8 cellular contexts compared by ENCODE assay signal in the genomic region with DNA sequence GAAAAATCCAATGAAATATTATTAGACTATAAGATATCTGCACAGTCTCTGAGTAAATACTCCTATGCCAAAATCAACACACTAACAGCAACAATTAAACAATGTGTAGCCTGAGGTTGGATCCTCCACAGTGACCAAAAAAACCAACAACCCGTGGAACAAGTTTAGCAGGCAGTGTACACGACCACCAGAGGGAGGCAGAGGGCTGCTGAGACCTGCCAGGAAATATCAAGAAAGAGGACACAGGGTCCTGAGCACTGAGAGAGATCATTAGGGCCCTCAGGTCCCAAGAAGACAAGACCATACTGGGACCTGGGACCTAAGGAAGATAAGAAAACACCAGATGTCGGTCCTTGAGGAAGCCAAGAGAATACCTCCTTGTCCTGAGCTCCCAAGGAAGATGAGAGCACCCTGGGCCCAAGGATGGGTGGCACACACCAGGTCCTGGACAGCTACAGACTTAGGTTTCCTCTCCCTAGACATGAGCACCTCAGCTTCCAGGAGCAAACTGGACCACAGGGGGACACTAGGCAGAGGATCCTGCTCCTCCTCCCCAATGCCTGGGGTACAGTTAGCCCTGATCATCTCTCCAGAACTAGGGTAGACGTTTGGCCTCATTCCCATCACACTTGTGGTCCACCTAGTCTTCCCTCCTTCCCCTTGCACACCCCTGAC. TPM values are rescaled to one million over a fixed set of nuclear protein-coding genes. Genes with fewer than 3 reads are reported as not detected.
A peak's percentile ranks its signal among the peaks of the same experiment; 100 is the strongest.
DNase-seq lines count a peak whose midpoint lies in the region; ATAC-seq, FAIRE-seq and TF ChIP-seq lines count a peak whose summit lies in the region.

No MANE protein-coding gene starts in this region.

- peak; percentile 91 for FAIRE-seq in K562 (lab: Jason Lieb, UNC)

- no peak overlapping the region for H2BK120ac ChIP-seq in IMR-90 (ENCODE audit: low read depth, low read length)

- intact Hi-C loops in IMR-90 (cut with micrococcal nuclease): loop anchor here (5.0 kb wide), 1 partner anchor 95 kb away; a partner anchor contains a TSS
- intact Hi-C loops in K562 (cut with micrococcal nuclease): loop anchor here (2.0 to 5.0 kb wide), 5 partner anchors 145 to 330 kb away; a partner anchor contains a TSS
- intact Hi-C loops in sciatic nerve (cut with DNase I): no loop called here

- H3K14ac ChIP-seq in IMR-90 (replicated peaks; ENCODE audit: low read depth, low read length): no peak overlapping the region

- WGBS in IMR-90 (ENCODE audit: extremely low coverage in 2 of 2, insufficient read length in 1 of 2), 2 experiments: 30% methylated on average over 2 of the region's 4 CpGs; no CpG with 5 or more reads in 1 of the 2 experiments
- WGBS in K562 (ENCODE audit: insufficient coverage, low coverage, missing lambda C conversion rate): 17% methylated on average over 4 of the region's 4 CpGs

- BruUV-seq in IMR-90 (replicated peaks; lab: Mats Ljungman, UMichigan): no TSS peak
- TSS peak; percentile 77 for BruUV-seq in K562 (replicated peaks; lab: Mats Ljungman, UMichigan)

- in situ Hi-C loops in IMR-90 (cut with MboI; ENCODE audit: low sequenced_read_pairs): no loop called here
- in situ Hi-C loops in K562 (cut with MboI): no loop called here

- no peak overlapping the region; the same call in 1 of the 2 replicates for H3K56ac ChIP-seq in IMR-90 (ENCODE audit: extremely low read depth, insufficient read depth, low read length)

- TF ChIP-seq RAD21 in IMR-90 (IDR thresholded peaks at IDR 0.05; ENCODE audit: low read length) (peak; percentile 24; the same call in 1 of the 2 replicates), K562 (CRISPR knock-in tag; conservative IDR thresholded peaks at IDR 0.05 in 1 of 2, IDR thresholded peaks at IDR 0.05 in 1 of 2) (peak; percentile 47 to 81; a peak in 3 of 4 replicates)

- no peak overlapping the region for H3K18ac ChIP-seq in IMR-90 (ENCODE audit: low read depth, low read length)

- H2BK5ac ChIP-seq in IMR-90 (ENCODE audit: low read depth, low read length, poor library complexity, severe bottlenecking): peak overlapping the region; percentile 55

- H3K36me3 ChIP-seq in IMR-90 (ENCODE audit: control insufficient read depth, insufficient read depth, low read length) (peaks cover 35% of the 10 kb centered on the region), K562 (ENCODE audit: control insufficient read depth, insufficient read depth, low read length) (peaks cover 21% of the 10 kb centered on the region), kidney epithelial cell (ENCODE audit: control insufficient read depth, insufficient read depth, low read length) (peaks cover 4% of the 10 kb centered on the region)

- DNase-seq in D341Med (ENCODE audit: low spot score): peak; percentile 52
- no peak for DNase-seq in IMR-90
- DNase-seq in T-helper 2 cell treated with Interferon-gamma antibody and Interleukin-4, amounts not matched to agents 5 μg/mL and 100 μg/mL, for 36 hours (ENCODE audit: low spot score): peak; percentile 33
- peak; percentile 44 to 84 (median 58) for DNase-seq in K562 (ENCODE audit: extremely low read depth in 1 of 4, low spot score in 3 of 4)
- DNase-seq in kidney epithelial cell (ENCODE audit: low read depth): no peak
- peak; percentile 69 for DNase-seq in stimulated activated CD4-positive, alpha-beta T cell treated with anti-CD3 and anti-CD28 coated beads, Interleukin-4, amount 100 ng/mL, for 24 hours
- no peak for DNase-seq in omental fat pad (ENCODE audit: low spot score)
- no peak for DNase-seq in sciatic nerve (ENCODE audit: low spot score)

- H3K27me3 ChIP-seq in IMR-90 (ENCODE audit: control insufficient read depth, insufficient read depth, low read length): no peaks in the 10 kb centered on the region
- H3K27me3 ChIP-seq in K562 (ENCODE audit: control insufficient read depth in 2 of 2, insufficient read depth in 2 of 2, low read length in 2 of 2): no peaks in the 10 kb centered on the region
- H3K27me3 ChIP-seq in kidney epithelial cell (ENCODE audit: control insufficient read depth, insufficient read depth, low read length): no peaks in the 10 kb centered on the region

- POLR2A ChIA-PET in IMR-90 (lab: Charles Lee; ENCODE audit: unreplicated experiment): no interaction called here
- POLR2A ChIA-PET in K562 (lab: Yijun Ruan, JAX): interaction anchor here (1.2 to 1.7 kb wide), 2 partner anchors 17 to 499 kb away, joined by 3 to 5 read pairs; no protein-coding TSS in a partner anchor

- H3K79me2 ChIP-seq in K562 (ENCODE audit: control insufficient read depth, insufficient read depth, low read length): peaks cover 25% of the 10 kb centered on the region

- H3K9me3 ChIP-seq in IMR-90 (ENCODE audit: control insufficient read depth, insufficient read depth, low read length) (peaks cover 78% of the 10 kb centered on the region), K562 (replicated peaks; ENCODE audit: control insufficient read depth, insufficient read depth, low read depth, low read length) (peaks cover 35% of the 10 kb centered on the region)

- 0 out of 2 replicates have a peak overlapping the region, but pooled peaks have one; percentile 6 for H4K5ac ChIP-seq in IMR-90 (ENCODE audit: low read depth, low read length)

- H3K4ac ChIP-seq in IMR-90 (ENCODE audit: low read depth, low read length): peak overlapping the region; percentile 44

- H3K79me1 ChIP-seq in IMR-90 (ENCODE audit: low read depth in 1 of 2, low read length in 2 of 2): peaks cover 21 to 31% of the 10 kb centered on the region in 2 experiments; a peak in 3 of 4 replicates

- H3K27ac ChIP-seq in IMR-90 (ENCODE audit: insufficient read depth, low read length): peak overlapping the region; percentile 56; the same call in 1 of the 2 replicates
- H3K27ac ChIP-seq in K562 (ENCODE audit: extremely low read depth, low read depth, low read length): peak overlapping the region; percentile 100

- dilution Hi-C loops in IMR-90 (cut with HindIII; ENCODE audit: low sequenced_read_pairs, unreplicated experiment): no loop called here

- no peaks in the 10 kb centered on the region for H3K27me3 Mint-ChIP-seq in T-helper 2 cell treated with Interferon-gamma antibody and Interleukin-4, amounts not matched to agents 5 μg/mL and 100 μg/mL, for 36 hours (ENCODE audit: low read depth)

- H3K4me1 Mint-ChIP-seq in T-helper 2 cell treated with Interferon-gamma antibody and Interleukin-4, amounts not matched to agents 5 μg/mL and 100 μg/mL, for 36 hours (ENCODE audit: low read depth): peaks cover 17% of the 10 kb centered on the region

- TF ChIP-seq CTCF in IMR-90 (conservative IDR thresholded peaks at IDR 0.05; ENCODE audit: low read depth, low read length) (peak; percentile 19; the same call in 1 of the 2 replicates), K562 (IDR thresholded peaks at IDR 0.05 in 2 of 3, conservative IDR thresholded peaks at IDR 0.05 in 1 of 3; ENCODE audit: insufficient read depth in 2 of 3, low read depth in 1 of 3, low read length in 3 of 3) (peak; percentile 75 to 89 (median 76)), kidney epithelial cell (IDR thresholded peaks at IDR 0.05; ENCODE audit: insufficient read depth, low read length, poor library complexity, severe bottlenecking) (peak; percentile 32), omental fat pad (IDR thresholded peaks at IDR 0.05) (no peak)

- H2AK5ac ChIP-seq in IMR-90 (ENCODE audit: low read depth, low read length): peak overlapping the region; percentile 15; the same call in 1 of the 2 replicates

- no peaks in the 10 kb centered on the region for H3K4me1 ChIP-seq in IMR-90 (ENCODE audit: control insufficient read depth, insufficient read depth, low read length)
- H3K4me1 ChIP-seq in K562 (replicated peaks in 1 of 2; ENCODE audit: control insufficient read depth in 2 of 2, insufficient read depth in 2 of 2, low read length in 2 of 2): peaks cover 6 to 14% of the 10 kb centered on the region in 2 experiments; a peak in 4 of 5 replicates

- TF ChIP-seq EP300 in K562 (IDR thresholded peaks at IDR 0.05; ENCODE audit: low read length): no peak

- H4K20me1 ChIP-seq in IMR-90 (ENCODE audit: insufficient read depth, low read length): no peaks in the 10 kb centered on the region
- no peaks in the 10 kb centered on the region for H4K20me1 ChIP-seq in K562 (replicated peaks; ENCODE audit: control insufficient read depth, insufficient read depth, low read length)

- H2AK9ac ChIP-seq in IMR-90 (replicated peaks; ENCODE audit: low read depth, low read length, poor library complexity): peak overlapping the region; percentile 91

- ATAC-seq in IMR-90 (ENCODE audit: low read depth) (no peak), K562 (peak; percentile 49), omental fat pad (ENCODE audit: low FRiP score) (no peak), sciatic nerve (no peak)

- H3K9me3 Mint-ChIP-seq in T-helper 2 cell treated with Interferon-gamma antibody and Interleukin-4, amounts not matched to agents 5 μg/mL and 100 μg/mL, for 36 hours: peaks cover 57% of the 10 kb centered on the region

- H3K4me3 ChIP-seq in IMR-90 (ENCODE audit: insufficient read depth, low read depth, low read length) (peak overlapping the region; percentile 43), K562 (peak overlapping the region; percentile 74), kidney epithelial cell (ENCODE audit: low read depth, low read length) (peak overlapping the region; percentile 77)

- TF ChIP-seq POLR2A in IMR-90 (IDR thresholded peaks at IDR 0.05; ENCODE audit: low read depth, low read length): no peak
- no peak for TF ChIP-seq POLR2A in K562 (conservative IDR thresholded peaks at IDR 0.05)

- H4K91ac ChIP-seq in IMR-90 (ENCODE audit: insufficient read depth, low read depth, low read length): peak overlapping the region; percentile 60; the same call in 1 of the 2 replicates

- peak overlapping the region; percentile 98 for H3K27ac Mint-ChIP-seq in T-helper 2 cell treated with Interferon-gamma antibody and Interleukin-4, amounts not matched to agents 5 μg/mL and 100 μg/mL, for 36 hours

- H3K23ac ChIP-seq in IMR-90 (ENCODE audit: low read depth, low read length): no peak overlapping the region

- H3K4me2 ChIP-seq in IMR-90 (ENCODE audit: low read depth, low read length) (peak overlapping the region; percentile 28; the same call in 1 of the 2 replicates), K562 (ENCODE audit: insufficient read depth, low read length) (peak overlapping the region; percentile 99)

- no peaks in the 10 kb centered on the region for H3K9me1 ChIP-seq in IMR-90 (ENCODE audit: insufficient read depth, low read length)
- H3K9me1 ChIP-seq in K562 (ENCODE audit: control insufficient read depth, insufficient read depth, low read length): no peaks in the 10 kb centered on the region

- no peak overlapping the region for H2BK20ac ChIP-seq in IMR-90 (ENCODE audit: low read depth, low read length)

- peak overlapping the region; percentile 95 for H3K4me3 Mint-ChIP-seq in T-helper 2 cell treated with Interferon-gamma antibody and Interleukin-4, amounts not matched to agents 5 μg/mL and 100 μg/mL, for 36 hours

- CTCF ChIA-PET in IMR-90 (lab: Yijun Ruan, JAX) (no interaction called here), K562 (lab: Yijun Ruan, JAX; ENCODE audit: low intra/inter-chr PET ratio) (interaction anchor here (1.7 kb wide), 1 partner anchor 337 kb away, joined by 8 read pairs; a partner anchor contains a TSS)

- H3K9ac ChIP-seq in IMR-90 (ENCODE audit: low read depth, low read length) (no peak overlapping the region), K562 (ENCODE audit: insufficient read depth in 1 of 2, low read depth in 2 of 2, low read length in 2 of 2) (peak overlapping the region in 1 of 2 experiments; percentile 97; a peak in 2 of 4 replicates)

- H4K8ac ChIP-seq in IMR-90 (ENCODE audit: low read depth in 2 of 2, low read length in 2 of 2): peak overlapping the region; percentile 83 to 100; a peak in 3 of 4 replicates

- H3K36me3 Mint-ChIP-seq in T-helper 2 cell treated with Interferon-gamma antibody and Interleukin-4, amounts not matched to agents 5 μg/mL and 100 μg/mL, for 36 hours (ENCODE audit: low read depth): peaks cover 49% of the 10 kb centered on the region

- H2AFZ ChIP-seq in IMR-90 (replicated peaks; ENCODE audit: low read length, poor library complexity) (peak overlapping the region; percentile 93), K562 (ENCODE audit: low read depth, low read length) (peak overlapping the region; percentile 96)

- H2BK15ac ChIP-seq in IMR-90 (ENCODE audit: low read depth, low read length): 0 out of 3 replicates have a peak overlapping the region, but pooled peaks have one; percentile 0

RNA-seq across cellular contexts. Expression of a gene that starts 0.8 kb away (rescaled TPM):
- 12.5 and 15.2 TPM in 2 replicates for total RNA-seq in IMR-90 (2012; rRNA removed)
- 11.0 and 12.1 TPM in 2 replicates for polyA plus RNA-seq in IMR-90 (2012; rRNA removed)
- 7.0 and 8.9 TPM in 2 replicates for polyA plus RNA-seq in IMR-90 (2012; cell fraction: cytosol; rRNA removed)
- polyA plus RNA-seq in IMR-90 (2012; cell fraction: nucleus; rRNA removed; ENCODE audit: low replicate concordance): 18.6 and 24.2 TPM in 2 replicates
- 87.2 and 99.4 TPM in 2 replicates for total RNA-seq in K562 (2011; cell fraction: chromatin; rRNA removed; ENCODE audit: low replicate concordance)
- total RNA-seq in K562 (2011; cell fraction: nucleolus; rRNA removed): 74.9 and 80.5 TPM in 2 replicates
- total RNA-seq in K562 (2011; cell fraction: nucleoplasm; rRNA removed): 74.5 and 86.6 TPM in 2 replicates
- 28.1 and 31.1 TPM in 2 replicates for total RNA-seq in K562 (2014; rRNA removed)
- 26.8 and 28.9 TPM in 2 replicates for total RNA-seq in K562 (2014; rRNA removed; fragmentation: Illumina TruSeq; extraction: Trizol)
- total RNA-seq in K562 (2015; rRNA removed; fragmentation: Illumina TruSeq; extraction: Trizol): 21.5 and 22.1 TPM in 2 replicates
- 28.2 and 28.7 TPM in 2 replicates for total RNA-seq in K562 (2021)
- 35.3 and 37.0 TPM in 2 replicates for polyA plus RNA-seq in K562 (2011; rRNA removed)
- polyA plus RNA-seq in K562 (2011; cell fraction: cytosol; rRNA removed): 22.3 and 30.4 TPM in 2 replicates
- 53.2 and 72.8 TPM in 2 replicates for polyA plus RNA-seq in K562 (2011; cell fraction: nucleus; rRNA removed)
- 21.8 and 36.4 TPM in 2 replicates for polyA plus RNA-seq in K562 (2012)
- 32.0 and 32.8 TPM in 2 replicates for polyA plus RNA-seq in K562 (2014; fragmentation: Illumina TruSeq; extraction: Trizol)
- polyA plus RNA-seq in K562 (2014; fragmentation: Nextera tagmentation; extraction: Ambion mirVana): 1 to 10 TPM; 5.2 to 5.4 TPM
- 31.0 and 33.6 TPM in 2 replicates for polyA plus RNA-seq in K562 (2014; rRNA removed)
- 32.7 and 33.5 TPM in 2 replicates for polyA minus RNA-seq in K562 (2011; rRNA and poly(A)+ RNA removed)
- 15.4 and 16.8 TPM in 2 replicates for polyA minus RNA-seq in K562 (2011; cell fraction: cytosol; rRNA and poly(A)+ RNA removed)
- 34.1 and 47.1 TPM in 2 replicates for polyA minus RNA-seq in K562 (2011; cell fraction: nucleus; rRNA and poly(A)+ RNA removed)
- 16.8 and 25.3 TPM in 2 replicates for total RNA-seq in kidney epithelial cell
- 10 to 100 TPM; 16.5 to 30.4 (median 21.7) TPM for total RNA-seq in omental fat pad
- 32.0 TPM for total RNA-seq in sciatic nerve

RNA-seq across cellular contexts. Expression of a gene that starts 31.4 kb away (rescaled TPM):
- total RNA-seq in IMR-90 (2012; rRNA removed) (15.3 and 16.8 TPM in 2 replicates), K562 (2014; rRNA removed) (2.0 TPM in 2 replicates), K562 (2014; rRNA removed; fragmentation: Illumina TruSeq; extraction: Trizol) (3.6 and 4.2 TPM in 2 replicates), K562 (2015; rRNA removed; fragmentation: Illumina TruSeq; extraction: Trizol) (3.0 and 3.3 TPM in 2 replicates), K562 (2021) (2.2 TPM in 2 replicates), kidney epithelial cell (5.7 and 10.5 TPM in 2 replicates), omental fat pad (1 to 10 TPM; 5.1 to 8.5 (median 7.4) TPM), sciatic nerve (11.8 TPM)
- polyA plus RNA-seq in IMR-90 (2012; rRNA removed) (3.3 and 4.7 TPM in 2 replicates), K562 (2011; rRNA removed) (1.2 and 2.4 TPM in 2 replicates), K562 (2014; fragmentation: Illumina TruSeq; extraction: Trizol) (2.1 and 2.2 TPM in 2 replicates), K562 (2014; fragmentation: Nextera tagmentation; extraction: Ambion mirVana) (1 to 10 TPM in 1 of 2 experiments, under 1 TPM in 1; 0.21 to 1.0 TPM), K562 (2014; rRNA removed) (1.2 and 2.0 TPM in 2 replicates)
- polyA plus RNA-seq in IMR-90 (2012; cell fraction: cytosol; rRNA removed): 1.3 and 2.0 TPM in 2 replicates
- polyA plus RNA-seq in IMR-90 (2012; cell fraction: nucleus; rRNA removed; ENCODE audit: low replicate concordance): 1.1 and 3.6 TPM in 2 replicates
- total RNA-seq in K562 (2011; cell fraction: chromatin; rRNA removed; ENCODE audit: low replicate concordance): 3.1 and 5.2 TPM in 2 replicates
- total RNA-seq in K562 (2011; cell fraction: nucleolus; rRNA removed): 3.5 and 4.1 TPM in 2 replicates
- total RNA-seq in K562 (2011; cell fraction: nucleoplasm; rRNA removed): 2.5 and 3.8 TPM in 2 replicates
- 0.80 and 0.95 TPM in 2 replicates for polyA plus RNA-seq in K562 (2011; cell fraction: cytosol; rRNA removed)
- 0.55 and 0.87 TPM in 2 replicates for polyA plus RNA-seq in K562 (2011; cell fraction: nucleus; rRNA removed)
- polyA plus RNA-seq in K562 (2012): 1.4 and 2.7 TPM in 2 replicates
- 2.1 and 4.2 TPM in 2 replicates for polyA minus RNA-seq in K562 (2011; rRNA and poly(A)+ RNA removed)
- 2.0 TPM in 1 of 2 replicates, not detected in the other for polyA minus RNA-seq in K562 (2011; cell fraction: cytosol; rRNA and poly(A)+ RNA removed)
- polyA minus RNA-seq in K562 (2011; cell fraction: nucleus; rRNA and poly(A)+ RNA removed): 0.67 and 1.00 TPM in 2 replicates

RNA-seq across cellular contexts. Expression of a gene that starts 46.7 kb away (rescaled TPM):
- total RNA-seq in IMR-90 (2012; rRNA removed) (35.3 and 45.9 TPM in 2 replicates), K562 (2014; rRNA removed) (59.0 and 64.1 TPM in 2 replicates), K562 (2014; rRNA removed; fragmentation: Illumina TruSeq; extraction: Trizol) (51.3 and 53.5 TPM in 2 replicates), K562 (2015; rRNA removed; fragmentation: Illumina TruSeq; extraction: Trizol) (37.8 and 39.4 TPM in 2 replicates), K562 (2021) (37.5 and 43.6 TPM in 2 replicates), kidney epithelial cell (34.4 and 40.6 TPM in 2 replicates), omental fat pad (10 to 100 TPM; 21.2 to 31.2 (median 28.4) TPM), sciatic nerve (28.9 TPM)
- polyA plus RNA-seq in IMR-90 (2012; rRNA removed) (14.4 and 19.3 TPM in 2 replicates), K562 (2011; rRNA removed) (45.6 and 53.5 TPM in 2 replicates), K562 (2014; fragmentation: Illumina TruSeq; extraction: Trizol) (32.3 and 39.3 TPM in 2 replicates), K562 (2014; fragmentation: Nextera tagmentation; extraction: Ambion mirVana) (10 to 100 TPM; 23.6 to 28.6 TPM), K562 (2014; rRNA removed) (41.4 and 53.8 TPM in 2 replicates)
- polyA plus RNA-seq in IMR-90 (2012; cell fraction: cytosol; rRNA removed): 16.7 and 18.3 TPM in 2 replicates
- polyA plus RNA-seq in IMR-90 (2012; cell fraction: nucleus; rRNA removed; ENCODE audit: low replicate concordance): 21.0 and 21.4 TPM in 2 replicates
- total RNA-seq in K562 (2011; cell fraction: chromatin; rRNA removed; ENCODE audit: low replicate concordance): 180 and 209 TPM in 2 replicates
- total RNA-seq in K562 (2011; cell fraction: nucleolus; rRNA removed): 126 and 168 TPM in 2 replicates
- total RNA-seq in K562 (2011; cell fraction: nucleoplasm; rRNA removed): 185 and 198 TPM in 2 replicates
- polyA plus RNA-seq in K562 (2011; cell fraction: cytosol; rRNA removed): 58.4 and 62.6 TPM in 2 replicates
- polyA plus RNA-seq in K562 (2011; cell fraction: nucleus; rRNA removed): 46.0 and 65.8 TPM in 2 replicates
- 35.3 and 39.5 TPM in 2 replicates for polyA plus RNA-seq in K562 (2012)
- 51.3 and 61.6 TPM in 2 replicates for polyA minus RNA-seq in K562 (2011; rRNA and poly(A)+ RNA removed)
- 20.8 and 23.3 TPM in 2 replicates for polyA minus RNA-seq in K562 (2011; cell fraction: cytosol; rRNA and poly(A)+ RNA removed)
- polyA minus RNA-seq in K562 (2011; cell fraction: nucleus; rRNA and poly(A)+ RNA removed): 45.1 and 54.5 TPM in 2 replicates

Comparison
In these comparisons a context has a peak if more than half of its experiments do, and no peak if none do; other contexts are left out.
1. DNase-seq: peak in D341Med (single experiment), T-helper 2 cell treated with Interferon-gamma antibody and Interleukin-4, amounts not matched to agents 5 μg/mL and 100 μg/mL, for 36 hours (single experiment), K562 (4 of 4) and stimulated activated CD4-positive, alpha-beta T cell treated with anti-CD3 and anti-CD28 coated beads, Interleukin-4, amount 100 ng/mL, for 24 hours (single experiment); none in IMR-90 (single experiment), kidney epithelial cell (single experiment), omental fat pad (single experiment) and sciatic nerve (single experiment).
2. CTCF ChIP-seq: peak in IMR-90 (single experiment), K562 (3 of 3) and kidney epithelial cell (single experiment); none in omental fat pad (0 of 3).
3. Peak in every context shown above with its lines, with median percentiles within 50 percentile points of each other: H3K4me3 ChIP-seq.